ENCODE assay signal across 18 cellular contexts in the genomic region with DNA sequence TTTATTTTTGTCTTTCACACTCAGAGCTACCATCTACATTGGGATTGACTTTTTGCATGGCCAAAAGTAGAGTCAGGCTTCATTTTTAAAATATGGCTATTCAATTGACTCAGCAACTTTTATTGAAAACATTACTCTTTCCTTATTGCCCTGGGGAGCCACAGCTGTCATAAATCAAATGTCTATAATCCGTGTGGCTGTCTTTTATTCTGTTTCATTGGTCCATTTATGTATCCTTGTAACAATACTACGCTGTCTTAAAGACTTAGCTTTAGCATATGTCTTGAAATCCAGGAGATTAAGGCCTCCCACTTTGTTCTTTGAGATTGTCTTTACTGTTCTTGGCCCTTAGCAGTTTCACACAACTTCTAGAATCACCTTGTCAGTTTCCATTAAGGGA. TPM values are rescaled to one million over a fixed set of nuclear protein-coding genes. Genes with fewer than 3 reads are reported as not detected.
DNase-seq lines count a peak whose midpoint lies in the region; ATAC-seq, FAIRE-seq and TF ChIP-seq lines count a peak whose summit lies in the region.
"Had no signal": no experiment of that assay in that cellular context is flagged by ENCODE, and none has a peak within 500 bp of the region (broad histone marks: within the 10 kb centered on the region; RNA-seq: fewer than 3 reads in every experiment).

No MANE protein-coding gene starts in this region.

- H3K4me1 ChIP-seq in BLaER1 = peaks cover 99% of the 10 kb centered on the region

- H3K9me3 Mint-ChIP-seq in osteocyte (ENCODE audit: unreplicated experiment) = no peaks in the 10 kb centered on the region
- H3K9me3 Mint-ChIP-seq: CD4-positive, alpha-beta memory T cell had no signal

- H3K9ac ChIP-seq in BLaER1 = no peak overlapping the region

- H3K4me3 Mint-ChIP-seq in osteocyte (ENCODE audit: unreplicated experiment) = no peak overlapping the region
- H3K4me3 Mint-ChIP-seq: CD4-positive, alpha-beta memory T cell had no signal

- no peak for TF ChIP-seq CTCF in osteocyte (IDR thresholded peaks at IDR 0.05)

- H3K36me3 ChIP-seq in BLaER1 = no peaks in the 10 kb centered on the region

- POLR2A ChIA-PET in HEK293T (lab: Yijun Ruan, JAX) = interaction anchor here (1.2 kb wide), 1 partner anchor 16 kb away, joined by 3 read pairs; no protein-coding TSS in a partner anchor

- H3K27me3 ChIP-seq in BLaER1 = no peaks in the 10 kb centered on the region

- H3K9me3 ChIP-seq in BLaER1 = no peaks in the 10 kb centered on the region

- H3K27ac Mint-ChIP-seq in osteocyte (ENCODE audit: unreplicated experiment) = peak overlapping the region; percentile 71
- H3K27ac Mint-ChIP-seq: CD4-positive, alpha-beta memory T cell had no signal

- peak overlapping the region; percentile 75 for H3K4me2 ChIP-seq in BLaER1

- H3K36me3 Mint-ChIP-seq in osteocyte (ENCODE audit: unreplicated experiment) = peaks cover 78% of the 10 kb centered on the region
- H3K36me3 Mint-ChIP-seq: CD4-positive, alpha-beta memory T cell had no signal

- no peaks in the 10 kb centered on the region for H4K20me1 ChIP-seq in BLaER1

- FAIRE-seq in colon (lab: Jason Lieb, UNC) = peak; percentile 64
- FAIRE-seq: GM12878, GM18507 had no signal

- H3K4me1 Mint-ChIP-seq in osteocyte (ENCODE audit: unreplicated experiment) = peaks cover 78% of the 10 kb centered on the region
- H3K4me1 Mint-ChIP-seq: CD4-positive, alpha-beta memory T cell had no signal

- DNase-seq in HEK293T (ENCODE audit: extremely low spot score) (no peak), osteocyte (ENCODE audit: extremely low spot score, unreplicated experiment) (no peak)
- DNase-seq: 8988T; AML-193; C1 segment of cervical spinal cord; CD4-positive, alpha-beta memory T cell; DMS79; GOT3; HCEC 1CT had no signal

- CTCF ChIA-PET in HEK293T (lab: Yijun Ruan, JAX) = interaction anchor here (1.2 kb wide), 1 partner anchor 10 kb away, joined by 4 read pairs; no protein-coding TSS in a partner anchor

- no peaks in the 10 kb centered on the region for H3K27me3 Mint-ChIP-seq in osteocyte (ENCODE audit: unreplicated experiment)

- no peak overlapping the region for H3K4me3 ChIP-seq in BLaER1
- H3K4me3 ChIP-seq: GM12878 had no signal

- ATAC-seq in GM21737 (IDR thresholded peaks at IDR 0.05; ENCODE audit: unreplicated experiment) (no peak), GM19452 (IDR thresholded peaks at IDR 0.05; ENCODE audit: unreplicated experiment) (no peak), GM21723 (IDR thresholded peaks at IDR 0.05; ENCODE audit: unreplicated experiment) (no peak)
- ATAC-seq: GM12878 had no signal

- 0 out of 2 replicates have a peak overlapping the region, but pooled peaks have one; percentile 79 for H3K27ac ChIP-seq in BLaER1
- H3K27ac ChIP-seq: HL-60 had no signal

TF ChIP-seq in HEK293T, 16 proteins besides CTCF, POLR2A, EP300 and RAD21:
- TF ChIP-seq PKNOX1 (IDR thresholded peaks at IDR 0.05) (peak; percentile 77), FOXK2 (IDR thresholded peaks at IDR 0.05) (no peak)

RNA-seq across cellular contexts. Expression of gene CEMIP, which starts 55.2 kb away (rescaled TPM):
- total RNA-seq in osteocyte = 445 and 457 TPM in 2 replicates
- total RNA-seq: G401 had no signal
